10 cellular contexts compared by ENCODE assay signal in genomic region chr13:46172531-46172991, GRCh38. TPM values are rescaled to one million over a fixed set of nuclear protein-coding genes. Genes with fewer than 3 reads are reported as not detected.
DNase-seq lines count a peak whose midpoint lies in the region; ATAC-seq and TF ChIP-seq lines count a peak whose summit lies in the region.
"Had no signal": no experiment of that assay in that cellular context is flagged by ENCODE, and none has a peak within 500 bp of the region (broad histone marks: within the 10 kb centered on the region; RNA-seq: fewer than 3 reads in every experiment).

No MANE protein-coding gene starts in this region.

- peak overlapping the region; percentile 52 for H3K27ac ChIP-seq in OCI-LY1 (ENCODE audit: low read depth, low read length, poor library complexity, severe bottlenecking)
- peak overlapping the region in 1 of 5 donors; percentile 47 for H3K27ac ChIP-seq in adrenal gland
- H3K27ac ChIP-seq: thoracic aorta had no signal

- H3K9ac ChIP-seq in OCI-LY1 (ENCODE audit: low read length) = no peak overlapping the region

- H3K27me3 ChIP-seq in OCI-LY1 (ENCODE audit: insufficient read depth, low read length) (no peaks in the 10 kb centered on the region), adrenal gland (no peaks in the 10 kb centered on the region)

- peak; percentile 71 for DNase-seq in activated CD4-positive, alpha-beta T cell treated with anti-CD3 and anti-CD28 coated beads for 36 hours
- DNase-seq in activated CD4-positive, alpha-beta T cell treated with anti-CD3 and anti-CD28 coated beads for 1 hour = no peak
- peak; percentile 90 for DNase-seq in activated naive CD4-positive, alpha-beta T cell treated with anti-CD3 and anti-CD28 coated beads, Interleukin-2, amount 10 ng/mL, durations not matched to agents 7 days and 5 days
- no peak for DNase-seq in GM19238 (ENCODE audit: insufficient read length, low spot score)
- DNase-seq in adrenal gland = no peak
- DNase-seq: foreskin melanocyte had no signal

- CTCF ChIA-PET in activated CD4-positive, alpha-beta T cell treated with anti-CD3 and anti-CD28 coated beads for 36 hours (lab: Charles Lee) = interaction anchor here (0.9 to 6.2 kb wide), 8 partner anchors 9 to 149 kb away, joined by 3 to 57 read pairs (median 4); partner anchors contain the start of gene LCP1
- CTCF ChIA-PET in activated naive CD4-positive, alpha-beta T cell treated with anti-CD3 and anti-CD28 coated beads, Interleukin-2, amount 10 ng/mL, durations not matched to agents 7 days and 5 days (lab: Charles Lee) = interaction anchor here (0.6 to 3.0 kb wide), 5 partner anchors 11 to 141 kb away, joined by 3 to 20 read pairs (median 5); no protein-coding TSS in a partner anchor

- H3K4me3 ChIP-seq in OCI-LY1 (ENCODE audit: low read depth, low read length, poor library complexity, severe bottlenecking) = peak overlapping the region; percentile 21
- no peak overlapping the region for H3K4me3 ChIP-seq in adrenal gland
- H3K4me3 ChIP-seq: thoracic aorta had no signal

- peak overlapping the region; percentile 85 for H3K27ac Mint-ChIP-seq in activated CD4-positive, alpha-beta T cell treated with anti-CD3 and anti-CD28 coated beads for 36 hours
- H3K27ac Mint-ChIP-seq in activated naive CD4-positive, alpha-beta T cell treated with anti-CD3 and anti-CD28 coated beads, Interleukin-2, amount 10 ng/mL, durations not matched to agents 7 days and 5 days = peak overlapping the region; percentile 96
- H3K27ac Mint-ChIP-seq in stimulated activated memory B cell treated with anti-CD40 and anti-IgM and Interleukin-4, amounts not matched to agents 10 μg/mL and 1 μg/mL and 100 μg/mL, for 72 hours = peak overlapping the region; percentile 92

- peaks cover 93% of the 10 kb centered on the region for H3K4me1 Mint-ChIP-seq in activated CD4-positive, alpha-beta T cell treated with anti-CD3 and anti-CD28 coated beads for 36 hours
- peaks cover 93% of the 10 kb centered on the region for H3K4me1 Mint-ChIP-seq in activated naive CD4-positive, alpha-beta T cell treated with anti-CD3 and anti-CD28 coated beads, Interleukin-2, amount 10 ng/mL, durations not matched to agents 7 days and 5 days
- H3K4me1 Mint-ChIP-seq in stimulated activated memory B cell treated with anti-CD40 and anti-IgM and Interleukin-4, amounts not matched to agents 10 μg/mL and 1 μg/mL and 100 μg/mL, for 72 hours = peaks cover 97% of the 10 kb centered on the region

- POLR2A ChIA-PET in activated CD4-positive, alpha-beta T cell treated with anti-CD3 and anti-CD28 coated beads for 36 hours (lab: Charles Lee) = interaction anchor here (0.7 to 1.1 kb wide), 2 partner anchors 9 to 71 kb away, joined by 3 to 7 read pairs; partner anchors contain the start of gene LCP1

- no peak for TF ChIP-seq POLR2A in adrenal gland (IDR thresholded peaks at IDR 0.05)

- intact Hi-C loops in activated CD4-positive, alpha-beta T cell treated with anti-CD3 and anti-CD28 coated beads for 36 hours (cut with DNase I, micrococcal nuclease) = loop anchor here in 1 of 2 experiments (1.0 to 10.0 kb wide), 2 partner anchors 10 to 838 kb away; partner anchors contain the start of gene LCP1
- intact Hi-C loops in adrenal gland (cut with DNase I) = no loop called here

- H3K4me3 Mint-ChIP-seq in activated CD4-positive, alpha-beta T cell treated with anti-CD3 and anti-CD28 coated beads for 36 hours = peak overlapping the region; percentile 67
- H3K4me3 Mint-ChIP-seq in activated naive CD4-positive, alpha-beta T cell treated with anti-CD3 and anti-CD28 coated beads, Interleukin-2, amount 10 ng/mL, durations not matched to agents 7 days and 5 days = peak overlapping the region; percentile 51
- peak overlapping the region; percentile 82 for H3K4me3 Mint-ChIP-seq in stimulated activated memory B cell treated with anti-CD40 and anti-IgM and Interleukin-4, amounts not matched to agents 10 μg/mL and 1 μg/mL and 100 μg/mL, for 72 hours

- H3K79me2 ChIP-seq in OCI-LY1 (ENCODE audit: insufficient read depth, low read length) = peaks cover 100% of the 10 kb centered on the region

- H3K9me3 Mint-ChIP-seq in activated CD4-positive, alpha-beta T cell treated with anti-CD3 and anti-CD28 coated beads for 36 hours (ENCODE audit: low read depth) = no peaks in the 10 kb centered on the region
- no peaks in the 10 kb centered on the region for H3K9me3 Mint-ChIP-seq in activated naive CD4-positive, alpha-beta T cell treated with anti-CD3 and anti-CD28 coated beads, Interleukin-2, amount 10 ng/mL, durations not matched to agents 7 days and 5 days
- H3K9me3 Mint-ChIP-seq in stimulated activated memory B cell treated with anti-CD40 and anti-IgM and Interleukin-4, amounts not matched to agents 10 μg/mL and 1 μg/mL and 100 μg/mL, for 72 hours = no peaks in the 10 kb centered on the region

- H3K9me2 ChIP-seq in OCI-LY1 (ENCODE audit: low read depth, low read length) = no peaks in the 10 kb centered on the region

- peaks cover 3% of the 10 kb centered on the region; the same call in 1 of the 2 replicates for H3F3A ChIP-seq in OCI-LY1 (ENCODE audit: insufficient read depth, low read length)

- peak overlapping the region; percentile 57 for H3K4me2 ChIP-seq in OCI-LY1 (ENCODE audit: low read length)

- ATAC-seq in activated CD4-positive, alpha-beta T cell treated with anti-CD3 and anti-CD28 coated beads for 36 hours = peak; percentile 40
- no peak for ATAC-seq in stimulated activated memory B cell treated with anti-CD40 and anti-IgM and Interleukin-4, amounts not matched to agents 10 μg/mL and 1 μg/mL and 100 μg/mL, for 72 hours
- ATAC-seq in HG03565 (IDR thresholded peaks at IDR 0.05; ENCODE audit: unreplicated experiment) = no peak

- H3K27me3 Mint-ChIP-seq in activated CD4-positive, alpha-beta T cell treated with anti-CD3 and anti-CD28 coated beads for 36 hours = no peaks in the 10 kb centered on the region
- no peaks in the 10 kb centered on the region for H3K27me3 Mint-ChIP-seq in activated naive CD4-positive, alpha-beta T cell treated with anti-CD3 and anti-CD28 coated beads, Interleukin-2, amount 10 ng/mL, durations not matched to agents 7 days and 5 days
- no peaks in the 10 kb centered on the region for H3K27me3 Mint-ChIP-seq in stimulated activated memory B cell treated with anti-CD40 and anti-IgM and Interleukin-4, amounts not matched to agents 10 μg/mL and 1 μg/mL and 100 μg/mL, for 72 hours

- TF ChIP-seq CTCF in OCI-LY1 (IDR thresholded peaks at IDR 0.05; ENCODE audit: low read length) (no peak), adrenal gland (IDR thresholded peaks at IDR 0.05) (no peak)

- H4K20me1 ChIP-seq in OCI-LY1 (ENCODE audit: insufficient read depth, low read length) = peaks cover 13% of the 10 kb centered on the region

- H3K36me3 ChIP-seq in OCI-LY1 (ENCODE audit: insufficient read depth, low read length) (peaks cover 89% of the 10 kb centered on the region), adrenal gland (replicated peaks in 1 of 2) (no peaks in the 10 kb centered on the region)
- H3K36me3 ChIP-seq: thoracic aorta had no signal

- H3K4me1 ChIP-seq in OCI-LY1 (ENCODE audit: insufficient read depth, low read length, severe bottlenecking) (peaks cover 100% of the 10 kb centered on the region), adrenal gland (replicated peaks in 1 of 2) (peaks cover 0 to 11% of the 10 kb centered on the region in 2 donors)

- 75 to 81% (median 78%) methylated on average over 6 of the region's 6 CpGs for WGBS in adrenal gland, 4 donors

- H3K9me3 ChIP-seq in OCI-LY1 (ENCODE audit: low read length) = no peaks in the 10 kb centered on the region
- H3K9me3 ChIP-seq in adrenal gland (replicated peaks in 1 of 3) = no peaks in the 10 kb centered on the region
- H3K9me3 ChIP-seq: thoracic aorta had no signal

- H2AFZ ChIP-seq in OCI-LY1 (ENCODE audit: low read length) = no peak overlapping the region

- peaks cover 84% of the 10 kb centered on the region for H3K36me3 Mint-ChIP-seq in activated CD4-positive, alpha-beta T cell treated with anti-CD3 and anti-CD28 coated beads for 36 hours (ENCODE audit: low read depth)
- peaks cover 81% of the 10 kb centered on the region for H3K36me3 Mint-ChIP-seq in activated naive CD4-positive, alpha-beta T cell treated with anti-CD3 and anti-CD28 coated beads, Interleukin-2, amount 10 ng/mL, durations not matched to agents 7 days and 5 days
- H3K36me3 Mint-ChIP-seq in stimulated activated memory B cell treated with anti-CD40 and anti-IgM and Interleukin-4, amounts not matched to agents 10 μg/mL and 1 μg/mL and 100 μg/mL, for 72 hours = peaks cover 83% of the 10 kb centered on the region

RNA-seq across cellular contexts. Expression of gene LCP1, which starts 9.4 kb away (rescaled TPM):
- 1,000 to 10,000 TPM; 1,060 to 1,089 TPM for total RNA-seq in activated CD4-positive, alpha-beta T cell treated with anti-CD3 and anti-CD28 coated beads for 36 hours
- 100 to 1,000 TPM in 1 of 8 donors, 10 to 100 TPM in 7; 32.9 to 109 (median 67.2) TPM for total RNA-seq in adrenal gland
- polyA plus RNA-seq in adrenal gland = 10 to 100 TPM; 17.3 to 91.9 (median 27.4) TPM

RNA-seq across cellular contexts. Expression of gene LRRC63, which starts 39.2 kb away (rescaled TPM):
- under 1 TPM; 0.50 to 0.67 TPM for total RNA-seq in activated CD4-positive, alpha-beta T cell treated with anti-CD3 and anti-CD28 coated beads for 36 hours
- 1 to 10 TPM in 2 of 8 donors, under 1 TPM in 4, not detected in 2; 0.26 to 2.2 (median 0.66) TPM for total RNA-seq in adrenal gland
- polyA plus RNA-seq in adrenal gland = 1 to 10 TPM in 1 of 3 donors, under 1 TPM in 2; 0.32 to 1.3 (median 0.44) TPM

Comparison
In these comparisons a context has a peak if more than half of its experiments do, and no peak if none do; other contexts are left out.
1. DNase-seq: peak in activated CD4-positive, alpha-beta T cell treated with anti-CD3 and anti-CD28 coated beads for 36 hours (single experiment) and activated naive CD4-positive, alpha-beta T cell treated with anti-CD3 and anti-CD28 coated beads, Interleukin-2, amount 10 ng/mL, durations not matched to agents 7 days and 5 days (single experiment); none in activated CD4-positive, alpha-beta T cell treated with anti-CD3 and anti-CD28 coated beads for 1 hour (single experiment), GM19238 (single experiment) and adrenal gland (0 of 7).
2. RNA of gene LCP1, which starts 9.4 kb away (total RNA-seq): 1,060 to 1,089 TPM in activated CD4-positive, alpha-beta T cell treated with anti-CD3 and anti-CD28 coated beads for 36 hours; 32.9 to 109 TPM in adrenal gland; every median in the first group is over 4 times any median in the second.
3. Peak in every context shown above with its lines, with median percentiles within 50 percentile points of each other: H3K27ac Mint-ChIP-seq and H3K4me3 Mint-ChIP-seq.